27 cellular contexts compared by ENCODE assay signal in the genomic region with DNA sequence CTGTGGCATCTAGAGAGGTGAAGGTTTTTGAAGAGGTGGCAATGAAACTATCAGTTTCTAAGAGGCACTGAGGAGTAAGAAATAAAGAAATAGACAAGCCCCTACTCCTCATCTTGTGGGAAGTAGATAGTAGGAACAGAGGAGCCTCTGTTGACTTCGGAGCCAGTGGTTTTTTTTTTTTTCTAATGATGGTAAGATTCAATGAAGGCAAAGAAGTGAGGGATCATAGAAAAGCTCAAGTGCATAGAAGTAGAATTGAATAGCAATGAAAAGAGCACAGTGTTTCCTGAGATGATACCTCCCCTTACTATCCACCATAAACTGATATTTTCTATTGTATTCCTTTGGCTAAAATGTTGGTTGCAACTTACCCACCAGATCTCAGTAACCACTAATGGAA. TPM values are rescaled to one million over a fixed set of nuclear protein-coding genes. Genes with fewer than 3 reads are reported as not detected.
"Had no signal": no experiment of that assay in that cellular context is flagged by ENCODE, and none has a peak within 500 bp of the region (broad histone marks: within the 10 kb centered on the region; RNA-seq: fewer than 3 reads in every experiment).

No MANE protein-coding gene starts in this region.

- H3K36me3 Mint-ChIP-seq: natural killer cell; stimulated activated effector memory CD8-positive, alpha-beta T cell treated with anti-CD3 and anti-CD28 coated beads, Interleukin-12 subunit alpha, Interleukin-12 subunit beta, amount 100 ng/mL, for 72 hours; stimulated activated naive B cell treated with anti-CD40 and anti-IgM and Interleukin-4, amounts not matched to agents 10 μg/mL and 1 μg/mL and 100 μg/mL, for 72 hours had no signal

- H3K4me1 Mint-ChIP-seq: natural killer cell; stimulated activated effector memory CD8-positive, alpha-beta T cell treated with anti-CD3 and anti-CD28 coated beads, Interleukin-12 subunit alpha, Interleukin-12 subunit beta, amount 100 ng/mL, for 72 hours; stimulated activated naive B cell treated with anti-CD40 and anti-IgM and Interleukin-4, amounts not matched to agents 10 μg/mL and 1 μg/mL and 100 μg/mL, for 72 hours had no signal

- H3K9me3 ChIP-seq: neutrophil, psoas muscle, right lobe of liver, sigmoid colon, stomach, thoracic aorta, thyroid gland, tibial nerve, upper lobe of left lung, vagina had no signal

- H3K4me3 Mint-ChIP-seq: natural killer cell; nephron; stimulated activated effector memory CD8-positive, alpha-beta T cell treated with anti-CD3 and anti-CD28 coated beads, Interleukin-12 subunit alpha, Interleukin-12 subunit beta, amount 100 ng/mL, for 72 hours; stimulated activated naive B cell treated with anti-CD40 and anti-IgM and Interleukin-4, amounts not matched to agents 10 μg/mL and 1 μg/mL and 100 μg/mL, for 72 hours; stimulated activated naive CD8-positive, alpha-beta T cell treated with anti-CD3 and anti-CD28 coated beads, Interleukin-15, Interleukin-2, amounts not matched to agents 100 ng/mL and 50 ng/mL, for 24 hours had no signal

- H3K27ac Mint-ChIP-seq: natural killer cell; stimulated activated effector memory CD8-positive, alpha-beta T cell treated with anti-CD3 and anti-CD28 coated beads, Interleukin-12 subunit alpha, Interleukin-12 subunit beta, amount 100 ng/mL, for 72 hours; stimulated activated naive B cell treated with anti-CD40 and anti-IgM and Interleukin-4, amounts not matched to agents 10 μg/mL and 1 μg/mL and 100 μg/mL, for 72 hours; stimulated activated naive CD8-positive, alpha-beta T cell treated with anti-CD3 and anti-CD28 coated beads, Interleukin-15, Interleukin-2, amounts not matched to agents 100 ng/mL and 50 ng/mL, for 24 hours had no signal

- H3K27ac ChIP-seq: neutrophil, parathyroid adenoma, psoas muscle, right lobe of liver, sigmoid colon, stomach, thoracic aorta, thyroid gland, tibial nerve, upper lobe of left lung, vagina had no signal

- H3K27me3 Mint-ChIP-seq: progenitor cell of endocrine pancreas had no signal

- H3K4me1 ChIP-seq: parathyroid adenoma, psoas muscle, right lobe of liver, tibial nerve, upper lobe of left lung, vagina had no signal

- H3K79me2 ChIP-seq: parathyroid adenoma had no signal

- DNase-seq: natural killer cell; nucleus accumbens; posterior cingulate gyrus; psoas muscle; right cardiac atrium; right lobe of liver; sigmoid colon; small intestine; stimulated activated CD4-positive, alpha-beta T cell treated with anti-CD3 and anti-CD28 coated beads, Interleukin-15, amount 100 ng/mL, for 24 hours; stimulated activated CD4-positive, alpha-beta T cell treated with anti-CD3 and anti-CD28 coated beads, Interleukin-2, amount 100 ng/mL, for 24 hours; stimulated activated CD4-positive, alpha-beta T cell treated with anti-CD3 and anti-CD28 coated beads, Interleukin-2, amount 100 ng/mL, for 48 hours; stimulated activated CD4-positive, alpha-beta T cell treated with anti-CD3 and anti-CD28 coated beads, Interleukin-4, amount 100 ng/mL, for 24 hours; stimulated activated naive B cell treated with anti-CD40 and anti-IgM and Interleukin-4, amounts not matched to agents 10 μg/mL and 1 μg/mL and 100 μg/mL, for 72 hours; stimulated activated naive CD4-positive, alpha-beta T cell treated with Interleukin-2 at 50 U/mL for 16 hours; stomach; thyroid gland; trophoblast cell; upper lobe of left lung had no signal

- H3K9me3 Mint-ChIP-seq: nephron; stimulated activated naive B cell treated with anti-CD40 and anti-IgM and Interleukin-4, amounts not matched to agents 10 μg/mL and 1 μg/mL and 100 μg/mL, for 72 hours; stimulated activated naive CD8-positive, alpha-beta T cell treated with anti-CD3 and anti-CD28 coated beads, Interleukin-15, Interleukin-2, amounts not matched to agents 100 ng/mL and 50 ng/mL, for 24 hours had no signal

- H3K9ac ChIP-seq: parathyroid adenoma had no signal

- H2AFZ ChIP-seq: parathyroid adenoma had no signal

- H3K27me3 ChIP-seq: neutrophil, right lobe of liver, sigmoid colon, stomach, thyroid gland, tibial nerve, upper lobe of left lung, vagina had no signal

RNA-seq across cellular contexts. Expression of gene FREM2, which starts 46.3 kb away (rescaled TPM):
- total RNA-seq: natural killer cell had no signal
